ENCODE assay signal across 8 cellular contexts in the genomic region with DNA sequence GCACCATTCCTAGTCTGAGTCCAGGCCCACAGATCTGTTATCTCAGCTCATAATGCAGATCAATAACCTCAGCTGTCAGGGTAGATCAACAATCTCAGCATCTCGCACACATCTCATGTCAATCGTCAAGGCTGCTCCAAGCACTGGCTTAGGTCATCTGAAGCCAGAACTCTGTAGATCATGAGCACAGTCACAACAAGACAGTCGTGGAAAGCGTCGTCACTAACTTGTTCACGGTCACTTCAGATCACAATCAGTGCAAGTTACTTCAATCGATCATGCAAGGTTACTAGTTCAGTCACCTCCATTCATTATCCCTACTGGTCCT.
DNase-seq lines count a peak whose midpoint lies in the region; ATAC-seq and TF ChIP-seq lines count a peak whose summit lies in the region.

No MANE protein-coding gene starts in this region.

- DNase-seq in H7 (no peak), Peyer's patch (no peak), progenitor cell of endocrine pancreas (ENCODE audit: low spot score, unreplicated experiment) (no peak), dedifferentiated amniotic fluid mesenchymal stem cell (ENCODE audit: extremely low spot score) (no peak), NCI-H446 (lab: John Stamatoyannopoulos, UW) (no peak), NK-92 (lab: John Stamatoyannopoulos, UW; ENCODE audit: unreplicated experiment) (no peak), activated gamma-delta T cell treated with Interleukin-2 at 50 U/mL for 16 hours (no peak)

- no peaks in the 10 kb centered on the region for H3K9me3 ChIP-seq in Peyer's patch

- H3K27me3 Mint-ChIP-seq in progenitor cell of endocrine pancreas: no peaks in the 10 kb centered on the region

- no peak for TF ChIP-seq POLR2A in Peyer's patch (IDR thresholded peaks at IDR 0.05)

- TF ChIP-seq CTCF in Peyer's patch (IDR thresholded peaks at IDR 0.05) (no peak), progenitor cell of endocrine pancreas (IDR thresholded peaks at IDR 0.05; ENCODE audit: unreplicated experiment) (no peak)

- H3K36me3 ChIP-seq in H7 (replicated peaks; ENCODE audit: control insufficient read depth, insufficient read depth, low read length) (peaks cover 6% of the 10 kb centered on the region), Peyer's patch (no peaks in the 10 kb centered on the region)

- peak overlapping the region; percentile 77 to 90 (median 85) for H3K27ac ChIP-seq in Peyer's patch

- H3K27ac Mint-ChIP-seq in progenitor cell of endocrine pancreas: peak overlapping the region; percentile 92

- H3K4me1 Mint-ChIP-seq in progenitor cell of endocrine pancreas (ENCODE audit: low read depth): peaks cover 46% of the 10 kb centered on the region

- peaks cover 6% of the 10 kb centered on the region for H3K36me3 Mint-ChIP-seq in progenitor cell of endocrine pancreas (ENCODE audit: insufficient read depth)

- H3K4me3 ChIP-seq in H7 (ENCODE audit: insufficient read depth, low read depth, low read length): peak overlapping the region; percentile 30
- H3K4me3 ChIP-seq in Peyer's patch: peak overlapping the region; percentile 78 to 97 (median 86)

- peak overlapping the region; percentile 80 for H3K4me3 Mint-ChIP-seq in progenitor cell of endocrine pancreas (ENCODE audit: low read depth)

- peak; percentile 2 for ATAC-seq in esophagus mucosa

- H3K4me1 ChIP-seq in Peyer's patch: peaks cover 0 to 43% (median 10%) of the 10 kb centered on the region in 4 donors

- H3K9me3 Mint-ChIP-seq in progenitor cell of endocrine pancreas (ENCODE audit: low read depth): no peaks in the 10 kb centered on the region

- H3K27me3 ChIP-seq in H7 (ENCODE audit: control insufficient read depth, insufficient read depth, low read length) (no peaks in the 10 kb centered on the region), Peyer's patch (no peaks in the 10 kb centered on the region)
